In the genomic region with DNA sequence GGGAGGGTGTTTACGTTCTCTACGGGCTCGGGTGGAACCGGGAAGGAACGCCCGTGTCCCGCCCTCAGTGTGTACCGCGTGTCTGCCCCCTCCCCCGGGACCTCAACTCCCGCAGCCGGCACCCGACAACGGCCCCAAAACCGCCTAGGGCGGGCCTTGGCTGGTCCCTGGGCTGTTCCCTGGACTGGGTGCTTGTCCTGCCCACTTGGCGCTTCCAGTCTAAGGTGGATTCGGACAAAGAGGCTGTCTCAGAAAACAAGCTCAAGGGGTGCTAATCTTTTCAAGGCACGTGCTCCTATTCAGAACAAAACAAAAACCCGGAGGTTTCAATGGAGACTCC, we compare ENCODE assay signal across 8 cellular contexts.
A peak's percentile ranks its signal among the peaks of the same experiment; 100 is the strongest.
DNase-seq lines count a peak whose midpoint lies in the region; ATAC-seq, FAIRE-seq and TF ChIP-seq lines count a peak whose summit lies in the region.

No MANE protein-coding gene starts in this region.

- no peak overlapping the region for H3K27ac ChIP-seq in iPS DF 6.9 (ENCODE audit: low read length)

- H3K27me3 Mint-ChIP-seq in stimulated activated naive B cell treated with anti-CD40 and anti-IgM and Interleukin-4, amounts not matched to agents 10 μg/mL and 1 μg/mL and 100 μg/mL, for 72 hours: no peaks in the 10 kb centered on the region

- ATAC-seq in stimulated activated naive B cell treated with anti-CD40 and anti-IgM and Interleukin-4, amounts not matched to agents 10 μg/mL and 1 μg/mL and 100 μg/mL, for 72 hours (replicated peaks): no peak

- H3K9me3 Mint-ChIP-seq in stimulated activated naive B cell treated with anti-CD40 and anti-IgM and Interleukin-4, amounts not matched to agents 10 μg/mL and 1 μg/mL and 100 μg/mL, for 72 hours: peaks cover 4 to 7% of the 10 kb centered on the region in 2 donors

- H3K4me1 ChIP-seq in iPS DF 6.9 (ENCODE audit: control insufficient read depth, insufficient read depth, low read length): no peaks in the 10 kb centered on the region; the same call in 1 of the 2 replicates

- peak; percentile 6 for DNase-seq in NCI-H510A treated with DMSO at 0.1 percent for 48 hours (lab: John Stamatoyannopoulos, UW)
- no peak for DNase-seq in NCI-H510A (lab: John Stamatoyannopoulos, UW)
- no peak for DNase-seq in iPS DF 6.9 (ENCODE audit: low read depth, low spot score)
- DNase-seq in stimulated activated naive B cell treated with anti-CD40 and anti-IgM and Interleukin-4, amounts not matched to agents 10 μg/mL and 1 μg/mL and 100 μg/mL, for 72 hours: no peak
- DNase-seq in GM19239 (ENCODE audit: insufficient read length, low spot score): no peak
- DNase-seq in OCI-M1 (lab: John Stamatoyannopoulos, UW): no peak
- no peak for DNase-seq in NCI-H446 (lab: John Stamatoyannopoulos, UW)

- peak overlapping the region; percentile 81 for H3K27ac Mint-ChIP-seq in stimulated activated naive B cell treated with anti-CD40 and anti-IgM and Interleukin-4, amounts not matched to agents 10 μg/mL and 1 μg/mL and 100 μg/mL, for 72 hours

- FAIRE-seq in GM19239 (lab: Jason Lieb, UNC): no peak

- H3K4me3 ChIP-seq in WI38 (ENCODE audit: low read depth, low read length): peak overlapping the region; percentile 58
- H3K4me3 ChIP-seq in iPS DF 6.9 (ENCODE audit: low read length): peak overlapping the region; percentile 99; the same call in 1 of the 2 replicates

- no CpG with 5 or more reads among the region's 20 CpGs for WGBS in iPS DF 6.9 (ENCODE audit: insufficient coverage, insufficient read length)

- no peaks in the 10 kb centered on the region; the same call in 1 of the 2 replicates for H3K36me3 ChIP-seq in iPS DF 6.9 (ENCODE audit: control insufficient read depth, insufficient read depth, low read length)

- H3K27me3 ChIP-seq in iPS DF 6.9 (ENCODE audit: control insufficient read depth, insufficient read depth, low read length): no peaks in the 10 kb centered on the region

- H3K36me3 Mint-ChIP-seq in stimulated activated naive B cell treated with anti-CD40 and anti-IgM and Interleukin-4, amounts not matched to agents 10 μg/mL and 1 μg/mL and 100 μg/mL, for 72 hours: peaks cover 8 to 20% of the 10 kb centered on the region in 2 donors

- H3K4me3 Mint-ChIP-seq in stimulated activated naive B cell treated with anti-CD40 and anti-IgM and Interleukin-4, amounts not matched to agents 10 μg/mL and 1 μg/mL and 100 μg/mL, for 72 hours: peak overlapping the region; percentile 90 to 96

- TF ChIP-seq CTCF in WI38 (IDR thresholded peaks at IDR 0.05; ENCODE audit: low read depth, low read length): no peak

- H3K4me1 Mint-ChIP-seq in stimulated activated naive B cell treated with anti-CD40 and anti-IgM and Interleukin-4, amounts not matched to agents 10 μg/mL and 1 μg/mL and 100 μg/mL, for 72 hours: peaks cover 28 to 50% of the 10 kb centered on the region in 2 donors

- H3K9me3 ChIP-seq in iPS DF 6.9 (ENCODE audit: control insufficient read depth, insufficient read depth, low read length): no peaks in the 10 kb centered on the region
